Comparison of ENCODE assay signal across 23 cellular contexts in the genomic region with DNA sequence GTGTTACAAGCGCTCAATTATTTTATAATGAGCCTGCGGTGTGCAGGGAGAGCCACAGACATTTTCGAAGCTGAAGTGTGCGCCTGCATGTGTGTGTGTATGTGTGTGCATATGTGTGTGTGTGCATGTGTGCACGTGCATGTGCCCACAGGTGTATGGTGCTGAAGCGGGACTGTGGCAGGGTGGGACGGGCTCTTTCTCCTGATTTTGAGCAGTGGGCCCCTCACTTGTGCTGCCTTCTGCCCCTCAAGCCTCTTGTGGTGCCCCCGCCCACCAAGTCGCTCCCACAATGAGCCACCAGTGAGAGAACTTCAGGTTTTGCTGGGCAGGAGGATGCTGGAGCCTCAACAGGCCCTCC. TPM values are rescaled to one million over a fixed set of nuclear protein-coding genes. Genes with fewer than 3 reads are reported as not detected.
"Had no signal": no experiment of that assay in that cellular context is flagged by ENCODE, and none has a peak within 500 bp of the region (broad histone marks: within the 10 kb centered on the region; RNA-seq: fewer than 3 reads in every experiment).

No MANE protein-coding gene starts in this region.

- H3K4me3 Mint-ChIP-seq: activated naive CD4-positive, alpha-beta T cell treated with anti-CD3 and anti-CD28 coated beads for 36 hours; activated naive CD8-positive, alpha-beta T cell treated with anti-CD3 and anti-CD28 coated beads for 36 hours; brain; natural killer cell treated with Interleukin-12 subunit alpha and Interleukin-12 subunit beta and Interleukin-15 and Interleukin-18, amount 100 ng/mL, for 72 hours; stimulated activated effector memory CD8-positive, alpha-beta T cell treated with anti-CD3 and anti-CD28 coated beads, Interleukin-12 subunit alpha, Interleukin-12 subunit beta, amount 100 ng/mL, for 72 hours had no signal

- H3K27ac Mint-ChIP-seq: activated naive CD4-positive, alpha-beta T cell treated with anti-CD3 and anti-CD28 coated beads for 36 hours; activated naive CD8-positive, alpha-beta T cell treated with anti-CD3 and anti-CD28 coated beads for 36 hours; natural killer cell treated with Interleukin-12 subunit alpha and Interleukin-12 subunit beta and Interleukin-15 and Interleukin-18, amount 100 ng/mL, for 72 hours; stimulated activated effector memory CD8-positive, alpha-beta T cell treated with anti-CD3 and anti-CD28 coated beads, Interleukin-12 subunit alpha, Interleukin-12 subunit beta, amount 100 ng/mL, for 72 hours had no signal

- H3K4me3 ChIP-seq: adrenal gland, ascending aorta, heart left ventricle, stomach, tibial artery had no signal

- H3K36me3 Mint-ChIP-seq: activated naive CD8-positive, alpha-beta T cell treated with anti-CD3 and anti-CD28 coated beads for 36 hours; brain; natural killer cell treated with Interleukin-12 subunit alpha and Interleukin-12 subunit beta and Interleukin-15 and Interleukin-18, amount 100 ng/mL, for 72 hours; stimulated activated effector memory CD8-positive, alpha-beta T cell treated with anti-CD3 and anti-CD28 coated beads, Interleukin-12 subunit alpha, Interleukin-12 subunit beta, amount 100 ng/mL, for 72 hours had no signal

- H3K9me3 ChIP-seq: adrenal gland, ascending aorta, heart left ventricle, stomach, tibial artery had no signal

- H3K36me3 ChIP-seq: adrenal gland, ascending aorta, heart left ventricle, stomach, tibial artery had no signal

- H3K4me1 Mint-ChIP-seq: activated naive CD8-positive, alpha-beta T cell treated with anti-CD3 and anti-CD28 coated beads for 36 hours; stimulated activated effector memory CD8-positive, alpha-beta T cell treated with anti-CD3 and anti-CD28 coated beads, Interleukin-12 subunit alpha, Interleukin-12 subunit beta, amount 100 ng/mL, for 72 hours had no signal

- ATAC-seq: natural killer cell treated with Interleukin-12 subunit alpha and Interleukin-12 subunit beta and Interleukin-15 and Interleukin-18, amount 100 ng/mL, for 72 hours; stimulated activated effector memory CD8-positive, alpha-beta T cell treated with anti-CD3 and anti-CD28 coated beads, Interleukin-12 subunit alpha, Interleukin-12 subunit beta, amount 100 ng/mL, for 72 hours had no signal

- DNase-seq: activated CD4-positive, alpha-beta T cell treated with anti-CD3 and anti-CD28 coated beads for 48 hours; activated CD4-positive, alpha-beta T cell treated with anti-CD3 and anti-CD28 coated beads, Interleukin-2, amount 50 U/mL, for 48 hours; activated CD8-positive, alpha-beta memory T cell treated with anti-CD3 and anti-CD28 coated beads for 24 hours; activated effector memory CD4-positive, alpha-beta T cell treated with Interleukin-2 at 50 U/mL for 16 hours; activated naive CD4-positive, alpha-beta T cell treated with anti-CD3 and anti-CD28 coated beads for 36 hours; activated naive CD8-positive, alpha-beta T cell treated with anti-CD3 and anti-CD28 coated beads for 36 hours; adrenal gland; caudate nucleus; kidney glomerular epithelial cell; mammary epithelial cell; stimulated activated CD4-positive, alpha-beta T cell treated with anti-CD3 and anti-CD28 coated beads, Interleukin-4, amount 100 ng/mL, for 24 hours; tibial artery had no signal

- FAIRE-seq: endothelial cell of umbilical vein, small intestine, TTC549 had no signal

- H3K27me3 Mint-ChIP-seq: activated naive CD8-positive, alpha-beta T cell treated with anti-CD3 and anti-CD28 coated beads for 36 hours; natural killer cell treated with Interleukin-12 subunit alpha and Interleukin-12 subunit beta and Interleukin-15 and Interleukin-18, amount 100 ng/mL, for 72 hours had no signal

- H3K27ac ChIP-seq: adrenal gland, ascending aorta, tibial artery, VCaP had no signal

- H3K4me1 ChIP-seq: adrenal gland, ascending aorta, tibial artery had no signal

- H3K9me3 Mint-ChIP-seq: activated naive CD4-positive, alpha-beta T cell treated with anti-CD3 and anti-CD28 coated beads for 36 hours; activated naive CD8-positive, alpha-beta T cell treated with anti-CD3 and anti-CD28 coated beads for 36 hours; natural killer cell treated with Interleukin-12 subunit alpha and Interleukin-12 subunit beta and Interleukin-15 and Interleukin-18, amount 100 ng/mL, for 72 hours; stimulated activated effector memory CD8-positive, alpha-beta T cell treated with anti-CD3 and anti-CD28 coated beads, Interleukin-12 subunit alpha, Interleukin-12 subunit beta, amount 100 ng/mL, for 72 hours had no signal

- H3K27me3 ChIP-seq: adrenal gland, ascending aorta, heart left ventricle, stomach, tibial artery had no signal

RNA-seq across cellular contexts. Expression of gene KCNJ12, which starts 16.7 kb away (rescaled TPM):
- total RNA-seq: activated naive CD4-positive, alpha-beta T cell treated with anti-CD3 and anti-CD28 coated beads for 36 hours; activated naive CD8-positive, alpha-beta T cell treated with anti-CD3 and anti-CD28 coated beads for 36 hours; mammary epithelial cell; natural killer cell treated with Interleukin-12 subunit alpha and Interleukin-12 subunit beta and Interleukin-15 and Interleukin-18, amount 100 ng/mL, for 72 hours; T-helper 1 cell treated with Interleukin-12 subunit alpha and Interleukin-12 subunit beta and Interleukin-4 antibody, amounts not matched to agents 30 ng/mL and 1 ng/mL, for 36 hours had no signal
